Comparison of ENCODE assay signal across 9 cellular contexts in genomic region chr16:57194512-57194911, GRCh38. TPM values are rescaled to one million over a fixed set of nuclear protein-coding genes. Genes with fewer than 3 reads are reported as not detected.
A peak's percentile ranks its signal among the peaks of the same experiment; 100 is the strongest.
DNase-seq lines count a peak whose midpoint lies in the region; ATAC-seq and TF ChIP-seq lines count a peak whose summit lies in the region.
"Had no signal": no experiment of that assay in that cellular context is flagged by ENCODE, and none has a peak within 500 bp of the region (broad histone marks: within the 10 kb centered on the region; RNA-seq: fewer than 3 reads in every experiment).

No MANE protein-coding gene starts in this region.

- no peak overlapping the region for H2AK5ac ChIP-seq in IMR-90 (ENCODE audit: low read depth, low read length)

- peak overlapping the region; percentile 35; the same call in 1 of the 2 replicates for H3K23ac ChIP-seq in IMR-90 (ENCODE audit: low read depth, low read length)

- no peak overlapping the region for H3K4me3 ChIP-seq in IMR-90 (ENCODE audit: insufficient read depth, low read depth, low read length)
- H3K4me3 ChIP-seq in mesodermal cell (ENCODE audit: extremely low read depth, insufficient read depth, low read length, poor library complexity, severe bottlenecking): no peak overlapping the region
- no peak overlapping the region for H3K4me3 ChIP-seq in WERI-Rb-1 (ENCODE audit: low read depth, low read length)

- H4K91ac ChIP-seq in IMR-90 (ENCODE audit: insufficient read depth, low read depth, low read length): peak overlapping the region; percentile 1; the same call in 1 of the 2 replicates

- POLR2A ChIA-PET in IMR-90 (lab: Charles Lee; ENCODE audit: unreplicated experiment): no interaction called here
- POLR2A ChIA-PET in GM10248 (lab: Yijun Ruan, JAX): no interaction called here

- no peaks in the 10 kb centered on the region for H3K27me3 ChIP-seq in IMR-90 (ENCODE audit: control insufficient read depth, insufficient read depth, low read length)
- no peaks in the 10 kb centered on the region for H3K27me3 ChIP-seq in WERI-Rb-1 (ENCODE audit: insufficient read depth, low read depth, severe bottlenecking)

- no peak for TF ChIP-seq RAD21 in IMR-90 (IDR thresholded peaks at IDR 0.05; ENCODE audit: low read length)

- H3K18ac ChIP-seq in IMR-90 (ENCODE audit: low read depth, low read length): peak overlapping the region; percentile 81; the same call in 1 of the 2 replicates

- peak; percentile 92 for ATAC-seq in IMR-90 (ENCODE audit: low read depth)

- H2BK120ac ChIP-seq in IMR-90 (ENCODE audit: low read depth, low read length): peak overlapping the region; percentile 34; the same call in 1 of the 2 replicates

- dilution Hi-C loops in IMR-90 (cut with HindIII; ENCODE audit: low sequenced_read_pairs, unreplicated experiment): no loop called here

- H3K9me3 ChIP-seq in IMR-90 (ENCODE audit: control insufficient read depth, insufficient read depth, low read length) (no peaks in the 10 kb centered on the region), mesodermal cell (ENCODE audit: control insufficient read depth, low read length) (no peaks in the 10 kb centered on the region), WERI-Rb-1 (ENCODE audit: severe bottlenecking) (no peaks in the 10 kb centered on the region)

- H3K36me3 ChIP-seq in IMR-90 (ENCODE audit: control insufficient read depth, insufficient read depth, low read length) (peaks cover 2% of the 10 kb centered on the region; the same call in 1 of the 2 replicates), mesodermal cell (ENCODE audit: control insufficient read depth, insufficient read depth, low read length) (peaks cover 28% of the 10 kb centered on the region), WERI-Rb-1 (peaks cover 13% of the 10 kb centered on the region)

- peak overlapping the region in 1 of 2 experiments; percentile 33; a peak in 1 of 4 replicates for H4K8ac ChIP-seq in IMR-90 (ENCODE audit: low read depth in 2 of 2, low read length in 2 of 2)

- H3K14ac ChIP-seq in IMR-90 (replicated peaks; ENCODE audit: low read depth, low read length): peak overlapping the region; percentile 26; the same call in 1 of the 2 replicates

- DNase-seq in AG09319 (ENCODE audit: extremely low read depth, low read depth): peak; percentile 52
- peak; percentile 94 for DNase-seq in IMR-90
- DNase-seq in brain pericyte (ENCODE audit: low read depth, low spot score): peak; percentile 53
- DNase-seq in GM10248 (ENCODE audit: extremely low spot score): no peak
- DNase-seq in HuH-7 (ENCODE audit: low spot score): no peak
- DNase-seq in WERI-Rb-1: no peak
- DNase-seq in NCI-H1048 (lab: John Stamatoyannopoulos, UW): no peak
- DNase-seq: NCI-H82 had no signal

- intact Hi-C loops in IMR-90 (cut with micrococcal nuclease): loop anchor here (2.0 kb wide), 1 partner anchor 104 kb away; no protein-coding TSS in a partner anchor

- TF ChIP-seq CTCF in AG09319 (IDR thresholded peaks at IDR 0.05; ENCODE audit: low read depth, low read length) (no peak), IMR-90 (conservative IDR thresholded peaks at IDR 0.05; ENCODE audit: low read depth, low read length) (no peak), GM10248 (IDR thresholded peaks at IDR 0.05; ENCODE audit: control extremely low read depth, extremely low read depth, low read depth, missing control alignments) (no peak), WERI-Rb-1 (IDR thresholded peaks at IDR 0.05; ENCODE audit: low read depth, low read length) (no peak)

- H4K5ac ChIP-seq in IMR-90 (ENCODE audit: low read depth, low read length): peak overlapping the region; percentile 45; the same call in 1 of the 2 replicates

- H2BK5ac ChIP-seq in IMR-90 (ENCODE audit: low read depth, low read length, poor library complexity, severe bottlenecking): peak overlapping the region; percentile 89

- H3K9ac ChIP-seq in IMR-90 (ENCODE audit: low read depth, low read length): peak overlapping the region; percentile 65; the same call in 1 of the 2 replicates

- H3K27ac ChIP-seq in IMR-90 (ENCODE audit: insufficient read depth, low read length) (peak overlapping the region; percentile 71; the same call in 1 of the 2 replicates), mesodermal cell (ENCODE audit: low read depth, low read length, severe bottlenecking) (peak overlapping the region; percentile 94), WERI-Rb-1 (no peak overlapping the region)

- in situ Hi-C loops in IMR-90 (cut with MboI; ENCODE audit: low sequenced_read_pairs): no loop called here

- H2AFZ ChIP-seq in IMR-90 (replicated peaks; ENCODE audit: low read length, poor library complexity): no peak overlapping the region

- no peak overlapping the region for H2AK9ac ChIP-seq in IMR-90 (replicated peaks; ENCODE audit: low read depth, low read length, poor library complexity)

- peaks cover 24 to 65% of the 10 kb centered on the region in 2 experiments for H3K79me1 ChIP-seq in IMR-90 (ENCODE audit: low read depth in 1 of 2, low read length in 2 of 2)

- H2BK20ac ChIP-seq in IMR-90 (ENCODE audit: low read depth, low read length): peak overlapping the region; percentile 20; the same call in 1 of the 2 replicates

- H3K4ac ChIP-seq in IMR-90 (ENCODE audit: low read depth, low read length): peak overlapping the region; percentile 79

- peaks cover 17% of the 10 kb centered on the region; the same call in 1 of the 2 replicates for H4K20me1 ChIP-seq in IMR-90 (ENCODE audit: insufficient read depth, low read length)

- no peaks in the 10 kb centered on the region; the same call in 1 of the 2 replicates for H3K9me1 ChIP-seq in IMR-90 (ENCODE audit: insufficient read depth, low read length)

- H2BK15ac ChIP-seq in IMR-90 (ENCODE audit: low read depth, low read length): no peak overlapping the region

- H3K4me2 ChIP-seq in IMR-90 (ENCODE audit: low read depth, low read length): peak overlapping the region; percentile 96

- peaks cover 23% of the 10 kb centered on the region for H3K4me1 ChIP-seq in IMR-90 (ENCODE audit: control insufficient read depth, insufficient read depth, low read length)
- H3K4me1 ChIP-seq in mesodermal cell (ENCODE audit: control insufficient read depth, insufficient read depth, low read length, poor library complexity, severe bottlenecking): peaks cover 61% of the 10 kb centered on the region

- BruUV-seq in IMR-90 (replicated peaks; lab: Mats Ljungman, UMichigan): no TSS peak

- H3K56ac ChIP-seq in IMR-90 (ENCODE audit: extremely low read depth, insufficient read depth, low read length): peak overlapping the region; percentile 53

- TF ChIP-seq POLR2A in IMR-90 (IDR thresholded peaks at IDR 0.05; ENCODE audit: low read depth, low read length): 0 out of 2 replicates have a peak, but pooled peaks have one; percentile 24

- CTCF ChIA-PET in IMR-90 (lab: Yijun Ruan, JAX): interaction anchor here (1.0 to 1.2 kb wide), 2 partner anchors 11 to 13 kb away, joined by 3 to 4 read pairs; no protein-coding TSS in a partner anchor
- CTCF ChIA-PET in GM10248 (lab: Yijun Ruan, JAX): interaction anchor here (1.1 kb wide), 1 partner anchor 230 kb away, joined by 3 read pairs; no protein-coding TSS in a partner anchor

TF ChIP-seq in IMR-90, 13 proteins besides CTCF, POLR2A, EP300 and RAD21:
- 0 out of 2 replicates have a peak, but pooled peaks have one; percentile 31 for TF ChIP-seq CHD1 (IDR thresholded peaks at IDR 0.05; ENCODE audit: low read depth, low read length)
- TF ChIP-seq BHLHE40 (IDR thresholded peaks at IDR 0.05; ENCODE audit: low read depth, low read length): no peak
- 0 out of 2 replicates have a peak, but pooled peaks have one; percentile 9 for TF ChIP-seq CEBPB (IDR thresholded peaks at IDR 0.05; ENCODE audit: low read depth, low read length)
- peak; percentile 89 for TF ChIP-seq FOS (IDR thresholded peaks at IDR 0.05; ENCODE audit: low read depth, low read length)
TF ChIP-seq in IMR-90: peak in this region for 3.

RNA-seq across cellular contexts. Expression of gene RSPRY1, which starts 8.4 kb away (rescaled TPM):
- 59.2 and 62.2 TPM in 2 replicates for total RNA-seq in IMR-90 (2012; rRNA removed)
- 23.7 and 25.2 TPM in 2 replicates for polyA plus RNA-seq in IMR-90 (2012; rRNA removed)
- polyA plus RNA-seq in IMR-90 (2012; cell fraction: cytosol; rRNA removed): 9.2 and 10.2 TPM in 2 replicates
- polyA plus RNA-seq in IMR-90 (2012; cell fraction: nucleus; rRNA removed; ENCODE audit: low replicate concordance): 10.3 and 29.1 TPM in 2 replicates
- polyA plus RNA-seq in mesodermal cell (2013, experiment 1 of 2): 53.7 TPM
- 47.7 TPM for polyA plus RNA-seq in mesodermal cell (2013, experiment 2 of 2)

RNA-seq across cellular contexts. Expression of gene PSME3IP1, which starts 8.7 kb away (rescaled TPM):
- 50.2 and 52.2 TPM in 2 replicates for total RNA-seq in IMR-90 (2012; rRNA removed)
- 71.2 and 75.2 TPM in 2 replicates for polyA plus RNA-seq in IMR-90 (2012; rRNA removed)
- 53.6 and 57.9 TPM in 2 replicates for polyA plus RNA-seq in IMR-90 (2012; cell fraction: cytosol; rRNA removed)
- 78.1 and 104 TPM in 2 replicates for polyA plus RNA-seq in IMR-90 (2012; cell fraction: nucleus; rRNA removed; ENCODE audit: low replicate concordance)
- 87.7 TPM for polyA plus RNA-seq in mesodermal cell (2013, experiment 1 of 2)
- 87.6 TPM for polyA plus RNA-seq in mesodermal cell (2013, experiment 2 of 2)

RNA-seq across cellular contexts. Expression of gene ARL2BP, which starts 50.5 kb away (rescaled TPM):
- 73.7 and 77.8 TPM in 2 replicates for total RNA-seq in IMR-90 (2012; rRNA removed)
- polyA plus RNA-seq in IMR-90 (2012; rRNA removed): 46.8 and 46.9 TPM in 2 replicates
- polyA plus RNA-seq in IMR-90 (2012; cell fraction: cytosol; rRNA removed): 25.7 and 37.1 TPM in 2 replicates
- 8.1 and 26.0 TPM in 2 replicates for polyA plus RNA-seq in IMR-90 (2012; cell fraction: nucleus; rRNA removed; ENCODE audit: low replicate concordance)
- 71.3 TPM for polyA plus RNA-seq in mesodermal cell (2013, experiment 1 of 2)
- polyA plus RNA-seq in mesodermal cell (2013, experiment 2 of 2): 71.8 TPM

Comparison
In these comparisons a context has a peak if more than half of its experiments do, and no peak if none do; other contexts are left out.
1. DNase-seq: peak in AG09319 (single experiment), IMR-90 (single experiment) and brain pericyte (single experiment); none in GM10248 (single experiment), HuH-7 (single experiment), WERI-Rb-1 (single experiment) and NCI-H1048 (single experiment).